15 cellular contexts compared by ENCODE assay signal in genomic region chrX:3244203-3244743, GRCh38.
DNase-seq lines count a peak whose midpoint lies in the region; ATAC-seq and TF ChIP-seq lines count a peak whose summit lies in the region.
"Had no signal": no experiment of that assay in that cellular context is flagged by ENCODE, and none has a peak within 500 bp of the region (broad histone marks: within the 10 kb centered on the region; RNA-seq: fewer than 3 reads in every experiment).

No MANE protein-coding gene starts in this region.

- H2BK5ac ChIP-seq in mesenchymal stem cell (ENCODE audit: low read depth, low read length, poor library complexity, severe bottlenecking): no peak overlapping the region

- H3K4me3 Mint-ChIP-seq in activated CD4-positive, alpha-beta T cell treated with anti-CD3 and anti-CD28 coated beads for 36 hours: no peak overlapping the region
- H3K4me3 Mint-ChIP-seq: activated B cell treated with CpG ODN at 0.5 μM for 24 hours; activated naive CD8-positive, alpha-beta T cell; CD14-positive monocyte; naive B cell had no signal

- CTCF ChIA-PET in activated CD4-positive, alpha-beta T cell treated with anti-CD3 and anti-CD28 coated beads for 36 hours (lab: Charles Lee): no interaction called here

- no peak overlapping the region for H3K27ac Mint-ChIP-seq in activated CD4-positive, alpha-beta T cell treated with anti-CD3 and anti-CD28 coated beads for 36 hours
- H3K27ac Mint-ChIP-seq: activated B cell treated with CpG ODN at 0.5 μM for 24 hours; activated naive CD8-positive, alpha-beta T cell; CD14-positive monocyte had no signal

- 0% methylated on average over 1 of the region's 7 CpGs for WGBS in mesenchymal stem cell

- H3K27me3 ChIP-seq in mesenchymal stem cell (ENCODE audit: control insufficient read depth in 1 of 2, insufficient read depth in 1 of 2, low read length in 2 of 2) (no peaks in the 10 kb centered on the region), uterus (no peaks in the 10 kb centered on the region)

- no peak overlapping the region for H4K91ac ChIP-seq in mesenchymal stem cell (ENCODE audit: low read length)

- H3K36me3 Mint-ChIP-seq in activated CD4-positive, alpha-beta T cell treated with anti-CD3 and anti-CD28 coated beads for 36 hours (ENCODE audit: low read depth): no peaks in the 10 kb centered on the region
- H3K36me3 Mint-ChIP-seq: activated naive CD8-positive, alpha-beta T cell; CD14-positive monocyte; naive B cell had no signal

- no peak overlapping the region for H3K14ac ChIP-seq in mesenchymal stem cell (ENCODE audit: low read length in 2 of 2)

- no peak overlapping the region for H3K4me2 ChIP-seq in mesenchymal stem cell (ENCODE audit: low read length, poor library complexity, severe bottlenecking)

- no peaks in the 10 kb centered on the region for H3K4me1 ChIP-seq in mesenchymal stem cell (ENCODE audit: control insufficient read depth, insufficient read depth, low read depth, low read length)
- H3K4me1 ChIP-seq in uterus: no peaks in the 10 kb centered on the region

- H3K27ac ChIP-seq in mesenchymal stem cell (ENCODE audit: low read length, poor library complexity, severe bottlenecking) (peak overlapping the region; percentile 35), uterus (no peak overlapping the region)
- H3K27ac ChIP-seq: dorsolateral prefrontal cortex had no signal

- no peak overlapping the region for H2BK120ac ChIP-seq in mesenchymal stem cell (ENCODE audit: low read depth, low read length)

- H3K27me3 Mint-ChIP-seq in activated CD4-positive, alpha-beta T cell treated with anti-CD3 and anti-CD28 coated beads for 36 hours: no peaks in the 10 kb centered on the region
- H3K27me3 Mint-ChIP-seq: activated B cell treated with CpG ODN at 0.5 μM for 24 hours; activated naive CD8-positive, alpha-beta T cell had no signal

- peak overlapping the region; percentile 85 for H3K9ac ChIP-seq in mesenchymal stem cell (ENCODE audit: low read length)

- ATAC-seq in activated CD4-positive, alpha-beta T cell treated with anti-CD3 and anti-CD28 coated beads for 36 hours: no peak

- no peak overlapping the region for H3K4ac ChIP-seq in mesenchymal stem cell (ENCODE audit: low read depth in 1 of 2, low read length in 2 of 2)

- H3K36me3 ChIP-seq in mesenchymal stem cell (ENCODE audit: control insufficient read depth in 1 of 2, insufficient read depth in 2 of 2, low read depth in 1 of 2, low read length in 2 of 2) (no peaks in the 10 kb centered on the region), uterus (no peaks in the 10 kb centered on the region)

- H3K4me3 ChIP-seq in AG10803 (ENCODE audit: low read length) (peak overlapping the region; percentile 29; the same call in 1 of the 2 replicates), choroid plexus epithelial cell (ENCODE audit: low read depth, low read length) (peak overlapping the region; percentile 10), mesenchymal stem cell (ENCODE audit: insufficient read depth in 1 of 2, low read depth in 1 of 2, low read length in 2 of 2) (peak overlapping the region in 1 of 2 experiments; percentile 45), uterus (no peak overlapping the region)
- H3K4me3 ChIP-seq: dorsolateral prefrontal cortex had no signal

- H2AFZ ChIP-seq in mesenchymal stem cell (ENCODE audit: low read depth, low read length): no peak overlapping the region

- H3K4me1 Mint-ChIP-seq in activated CD4-positive, alpha-beta T cell treated with anti-CD3 and anti-CD28 coated beads for 36 hours: no peaks in the 10 kb centered on the region
- H3K4me1 Mint-ChIP-seq: activated B cell treated with CpG ODN at 0.5 μM for 24 hours, CD14-positive monocyte, naive B cell had no signal

- peak; percentile 84 for DNase-seq in AG10803 (ENCODE audit: low read depth)
- DNase-seq in RPMI7951 (ENCODE audit: low read depth): peak; percentile 83
- peak; percentile 80 for DNase-seq in choroid plexus epithelial cell (ENCODE audit: low read depth)
- DNase-seq in mesenchymal stem cell: peak; percentile 86
- DNase-seq in amygdala (lab: John Stamatoyannopoulos, UW): no peak
- no peak for DNase-seq in AML-193 (lab: John Stamatoyannopoulos, UW)
- no peak for DNase-seq in uterus
- no peak for DNase-seq in activated CD4-positive, alpha-beta T cell treated with anti-CD3 and anti-CD28 coated beads for 36 hours
- DNase-seq: activated B cell treated with CpG ODN at 0.5 μM for 24 hours; dorsolateral prefrontal cortex; naive B cell; retina; stimulated activated naive CD4-positive, alpha-beta T cell treated with Interleukin-2 at 50 U/mL for 16 hours had no signal

- H3K23ac ChIP-seq in mesenchymal stem cell (ENCODE audit: low read length in 2 of 2): no peak overlapping the region

- no peaks in the 10 kb centered on the region for H3K79me1 ChIP-seq in mesenchymal stem cell (replicated peaks; ENCODE audit: low read length, poor library complexity, severe bottlenecking)

- no peak overlapping the region for H2BK12ac ChIP-seq in mesenchymal stem cell (ENCODE audit: low read length in 2 of 2)

- no peaks in the 10 kb centered on the region for H3K9me3 Mint-ChIP-seq in activated CD4-positive, alpha-beta T cell treated with anti-CD3 and anti-CD28 coated beads for 36 hours (ENCODE audit: low read depth)
- H3K9me3 Mint-ChIP-seq: activated B cell treated with CpG ODN at 0.5 μM for 24 hours had no signal

- H3K18ac ChIP-seq in mesenchymal stem cell (ENCODE audit: low read depth in 1 of 2, low read length in 2 of 2): no peak overlapping the region

- H3K9me3 ChIP-seq in mesenchymal stem cell (ENCODE audit: control insufficient read depth, low read length) (peaks cover 2% of the 10 kb centered on the region), uterus (no peaks in the 10 kb centered on the region)

- intact Hi-C loops in uterus (cut with DNase I; ENCODE audit: low total_unique reads): no loop called here
- intact Hi-C loops in activated CD4-positive, alpha-beta T cell treated with anti-CD3 and anti-CD28 coated beads for 36 hours (cut with DNase I, micrococcal nuclease): no loop called here

- H2AK5ac ChIP-seq in mesenchymal stem cell (ENCODE audit: low read length, severe bottlenecking): no peak overlapping the region

- POLR2A ChIA-PET in activated CD4-positive, alpha-beta T cell treated with anti-CD3 and anti-CD28 coated beads for 36 hours (lab: Charles Lee): no interaction called here

- no peak overlapping the region for H2BK15ac ChIP-seq in mesenchymal stem cell (ENCODE audit: low read depth, poor library complexity, severe bottlenecking)

- H4K8ac ChIP-seq in mesenchymal stem cell (ENCODE audit: low read length): no peak overlapping the region

- no peak for TF ChIP-seq POLR2A in uterus (IDR thresholded peaks at IDR 0.05)

- TF ChIP-seq CTCF in AG10803 (conservative IDR thresholded peaks at IDR 0.05; ENCODE audit: low read length): no peak
- TF ChIP-seq CTCF in choroid plexus epithelial cell (conservative IDR thresholded peaks at IDR 0.05; ENCODE audit: low read depth, low read length): no peak
- TF ChIP-seq CTCF in uterus (IDR thresholded peaks at IDR 0.05): no peak

Comparison
In these comparisons a context has a peak if more than half of its experiments do, and no peak if none do; other contexts are left out.
1. DNase-seq: peak in AG10803 (single experiment), RPMI7951 (single experiment), choroid plexus epithelial cell (single experiment) and mesenchymal stem cell (single experiment); none in amygdala (0 of 56), AML-193 (0 of 2), uterus (0 of 2) and activated CD4-positive, alpha-beta T cell treated with anti-CD3 and anti-CD28 coated beads for 36 hours (single experiment).
2. H3K4me3 ChIP-seq: peak in AG10803 (single experiment) and choroid plexus epithelial cell (single experiment); none in uterus (0 of 2).